Comparison of ENCODE assay signal across 19 cellular contexts in genomic region chr12:22738945-22739344, GRCh38.
DNase-seq lines count a peak whose midpoint lies in the region; FAIRE-seq and TF ChIP-seq lines count a peak whose summit lies in the region.
"Had no signal": no experiment of that assay in that cellular context is flagged by ENCODE, and none has a peak within 500 bp of the region (broad histone marks: within the 10 kb centered on the region; RNA-seq: fewer than 3 reads in every experiment).

No MANE protein-coding gene starts in this region.

- CTCF ChIA-PET in activated CD4-positive, alpha-beta memory T cell treated with anti-CD3 and anti-CD28 coated beads for 36 hours (lab: Charles Lee) = no interaction called here

- TF ChIP-seq POLR2A in stomach (IDR thresholded peaks at IDR 0.05) (no peak), GM12891 (IDR thresholded peaks at IDR 0.05; ENCODE audit: low read depth, low read length) (no peak)

- intact Hi-C loops in activated CD4-positive, alpha-beta memory T cell treated with anti-CD3 and anti-CD28 coated beads for 36 hours (cut with micrococcal nuclease) = no loop called here
- intact Hi-C loops in stomach (cut with DNase I; ENCODE audit: low total_unique reads) = no loop called here

- H3K9me3 ChIP-seq in stomach = no peaks in the 10 kb centered on the region

- no peak overlapping the region for H3K27ac ChIP-seq in stomach
- H3K27ac ChIP-seq: PC-9, SK-N-MC had no signal

- no peaks in the 10 kb centered on the region for H3K9me3 Mint-ChIP-seq in activated CD4-positive, alpha-beta memory T cell treated with anti-CD3 and anti-CD28 coated beads for 36 hours

- DNase-seq in EL (peak; percentile 63), M059J (ENCODE audit: low read depth) (peak; percentile 55), choroid plexus epithelial cell (ENCODE audit: low read depth) (peak; percentile 49), lung microvascular endothelial cell (ENCODE audit: low read depth in 2 of 2) (peak; percentile 49 to 65), stomach (no peak), GM12891 (ENCODE audit: insufficient read length, low spot score) (no peak), NCI-H524 treated with DMSO at 0.1 percent for 48 hours (lab: John Stamatoyannopoulos, UW) (no peak)
- no peak for DNase-seq in activated CD4-positive, alpha-beta memory T cell treated with anti-CD3 and anti-CD28 coated beads for 36 hours
- DNase-seq: AML-193; CD4-positive, CD25-positive, alpha-beta regulatory T cell; GF-D8; GOT3; IMR-90; NCI-H146; NCI-H2107; NCI-H345; NCI-H69; PC-9 had no signal

- H3K27me3 Mint-ChIP-seq in activated CD4-positive, alpha-beta memory T cell treated with anti-CD3 and anti-CD28 coated beads for 36 hours = no peaks in the 10 kb centered on the region

- H3K4me3 ChIP-seq in choroid plexus epithelial cell (ENCODE audit: low read depth, low read length) (no peak overlapping the region), stomach (no peak overlapping the region)
- H3K4me3 ChIP-seq: PC-9, SK-N-MC had no signal

- WGBS in stomach, 5 donors = 54 to 66% (median 60%) methylated on average over 1 of the region's 1 CpG

- no peak overlapping the region for H3K27ac Mint-ChIP-seq in activated CD4-positive, alpha-beta memory T cell treated with anti-CD3 and anti-CD28 coated beads for 36 hours
- H3K27ac Mint-ChIP-seq: CD4-positive, CD25-positive, alpha-beta regulatory T cell had no signal

- no peaks in the 10 kb centered on the region for H3K36me3 Mint-ChIP-seq in activated CD4-positive, alpha-beta memory T cell treated with anti-CD3 and anti-CD28 coated beads for 36 hours

- no peaks in the 10 kb centered on the region for H3K27me3 ChIP-seq in stomach

- H3K4me3 Mint-ChIP-seq in activated CD4-positive, alpha-beta memory T cell treated with anti-CD3 and anti-CD28 coated beads for 36 hours = no peak overlapping the region
- H3K4me3 Mint-ChIP-seq: CD4-positive, CD25-positive, alpha-beta regulatory T cell had no signal

- TF ChIP-seq CTCF in choroid plexus epithelial cell (conservative IDR thresholded peaks at IDR 0.05; ENCODE audit: low read depth, low read length) (no peak), stomach (IDR thresholded peaks at IDR 0.05) (no peak)

- no peaks in the 10 kb centered on the region for H3K4me1 Mint-ChIP-seq in activated CD4-positive, alpha-beta memory T cell treated with anti-CD3 and anti-CD28 coated beads for 36 hours (ENCODE audit: low read depth)
- H3K4me1 Mint-ChIP-seq: CD4-positive, CD25-positive, alpha-beta regulatory T cell had no signal

- no peak for TF ChIP-seq EP300 in stomach (IDR thresholded peaks at IDR 0.05)

- H3K4me1 ChIP-seq in stomach = no peaks in the 10 kb centered on the region

- POLR2A ChIA-PET in activated CD4-positive, alpha-beta memory T cell treated with anti-CD3 and anti-CD28 coated beads for 36 hours (lab: Charles Lee) = no interaction called here

- no peak for FAIRE-seq in GM12891 (lab: Jason Lieb, UNC)

- H3K36me3 ChIP-seq in stomach = no peaks in the 10 kb centered on the region

TF ChIP-seq in GM12891, 5 proteins besides CTCF, POLR2A, EP300 and RAD21:
- TF ChIP-seq SPI1 (IDR thresholded peaks at IDR 0.05; ENCODE audit: low read depth, low read length) (no peak), POLR2AphosphoS5 (IDR thresholded peaks at IDR 0.05; ENCODE audit: low read depth, low read length) (no peak), PAX5 (IDR thresholded peaks at IDR 0.05; ENCODE audit: insufficient read depth, low read length, severe bottlenecking) (no peak), POU2F2 (IDR thresholded peaks at IDR 0.05; ENCODE audit: low read depth, low read length) (no peak), TAF1 (IDR thresholded peaks at IDR 0.05; ENCODE audit: low read depth, low read length) (no peak)
TF ChIP-seq in GM12891: peak in this region for 0.

Comparison
In these comparisons a context has a peak if more than half of its experiments do, and no peak if none do; other contexts are left out.
1. DNase-seq: peak in EL (single experiment), M059J (single experiment), choroid plexus epithelial cell (single experiment) and lung microvascular endothelial cell (2 of 2); none in activated CD4-positive, alpha-beta memory T cell treated with anti-CD3 and anti-CD28 coated beads for 36 hours (single experiment), stomach (single experiment), GM12891 (single experiment) and NCI-H524 treated with DMSO at 0.1 percent for 48 hours (single experiment).